In the genomic region with DNA sequence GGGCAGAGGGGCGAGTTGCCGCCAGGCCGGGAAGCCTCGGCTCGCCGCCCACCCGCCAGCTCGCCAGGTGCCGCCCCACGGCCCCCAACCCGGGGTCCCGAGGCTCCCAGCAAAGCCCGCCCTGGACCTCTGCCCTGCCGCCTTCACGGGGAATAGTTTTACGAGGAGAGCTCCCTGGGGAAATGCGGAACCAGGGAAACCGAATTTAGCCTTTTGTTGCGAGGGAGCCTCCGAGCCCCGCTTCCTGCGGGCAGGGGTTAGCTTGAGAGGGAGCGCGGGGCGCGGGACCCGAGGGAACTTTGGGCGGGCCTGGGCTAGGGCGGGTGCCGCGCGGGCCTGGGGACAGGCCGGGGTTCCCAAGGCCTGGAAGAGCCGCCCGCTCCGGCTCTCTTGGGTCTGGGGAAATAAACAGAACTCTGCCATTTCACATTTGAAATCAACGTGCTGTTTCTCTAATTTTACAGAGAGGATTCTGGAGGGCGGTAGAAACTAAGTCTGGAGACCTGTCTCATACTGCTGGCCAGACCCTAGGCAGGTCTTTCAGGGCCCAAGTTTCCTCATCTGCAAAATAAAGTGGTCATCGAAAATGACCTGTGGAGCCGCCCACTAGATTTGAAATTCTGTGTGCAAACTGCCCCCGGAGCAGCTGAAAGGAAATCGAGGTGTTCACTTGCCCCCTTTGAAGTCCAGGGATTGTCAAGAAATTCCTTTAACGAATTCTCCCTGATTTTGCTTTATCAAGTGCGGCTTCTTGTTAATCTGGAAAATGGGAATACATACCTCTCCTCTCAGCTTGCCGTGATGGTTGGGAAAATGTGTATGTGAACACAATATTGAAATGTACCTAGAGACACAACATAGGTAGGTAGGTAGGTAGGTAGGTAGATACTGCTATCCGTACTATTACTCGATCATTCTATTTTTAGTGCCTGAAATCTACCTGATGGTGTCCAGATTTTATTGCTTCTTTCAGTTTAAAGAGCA, we compare ENCODE assay signal across 8 cellular contexts. TPM values are rescaled to one million over a fixed set of nuclear protein-coding genes. Genes with fewer than 3 reads are reported as not detected.
DNase-seq lines count a peak whose midpoint lies in the region; ATAC-seq and TF ChIP-seq lines count a peak whose summit lies in the region.

No MANE protein-coding gene starts in this region.

- peak overlapping the region; percentile 100 for H3K4me3 Mint-ChIP-seq in MCF 10A (ENCODE audit: unreplicated experiment)

- H3K4me3 ChIP-seq in BE2C (ENCODE audit: low read depth, low read length) (peak overlapping the region; percentile 92), HUES6 (ENCODE audit: low read depth, low read length) (peak overlapping the region; percentile 94)

- H3K4me1 ChIP-seq in BE2C (peaks cover 4% of the 10 kb centered on the region; the same call in 1 of the 2 replicates), HUES6 (ENCODE audit: control insufficient read depth, insufficient read depth, low read length) (peaks cover 7% of the 10 kb centered on the region)

- H3K9me3 ChIP-seq in BE2C = no peaks in the 10 kb centered on the region
- H3K9me3 ChIP-seq in HUES6 (ENCODE audit: control insufficient read depth, insufficient read depth, low read depth, low read length) = no peaks in the 10 kb centered on the region

- peak overlapping the region; percentile 97 for H3K27ac ChIP-seq in HUES6 (ENCODE audit: low read depth, low read length)
- H3K27ac ChIP-seq in RWPE1 = peak overlapping the region; percentile 92

- no peaks in the 10 kb centered on the region for H3K27me3 ChIP-seq in BE2C
- no peaks in the 10 kb centered on the region for H3K27me3 ChIP-seq in HUES6 (ENCODE audit: control insufficient read depth, insufficient read depth, low read length)

- H3K36me3 ChIP-seq in BE2C (peaks cover 13% of the 10 kb centered on the region), HUES6 (ENCODE audit: control insufficient read depth, insufficient read depth, low read length) (peaks cover 30% of the 10 kb centered on the region)

- no peaks in the 10 kb centered on the region for H3K27me3 Mint-ChIP-seq in MCF 10A (ENCODE audit: insufficient read depth, unreplicated experiment)

- CTCF ChIA-PET in RWPE1 (lab: Yijun Ruan, JAX) = interaction anchor here (1.0 to 1.1 kb wide), 3 partner anchors 249 to 311 kb away, joined by 3 to 4 read pairs (median 4); no protein-coding TSS in a partner anchor
- CTCF ChIA-PET in MCF 10A (lab: Yijun Ruan, JAX) = interaction anchor here (0.6 to 10.9 kb wide), 11 partner anchors 13 to 716 kb away, joined by 3 to 450 read pairs (median 4); no protein-coding TSS in a partner anchor

- peaks cover 42% of the 10 kb centered on the region for H3K36me3 Mint-ChIP-seq in MCF 10A (ENCODE audit: insufficient read depth, unreplicated experiment)

- POLR2A ChIA-PET in RWPE1 (lab: Yijun Ruan, JAX; ENCODE audit: low non-redundant PET) (interaction anchor here (0.9 to 1.0 kb wide), 2 partner anchors 245 to 305 kb away, joined by 3 read pairs; no protein-coding TSS in a partner anchor), MCF 10A (lab: Yijun Ruan, JAX) (interaction anchor here (0.6 to 8.7 kb wide), 25 partner anchors 13 to 1359 kb away, joined by 3 to 151 read pairs (median 4); no protein-coding TSS in a partner anchor)

- ATAC-seq in GM19395 (IDR thresholded peaks at IDR 0.05; ENCODE audit: unreplicated experiment) = peak; percentile 18

- no peak for DNase-seq in BE2C
- peak; percentile 17 for DNase-seq in RWPE1 (ENCODE audit: low spot score)
- DNase-seq in MCF 10A (ENCODE audit: unreplicated experiment) = no peak
- peak; percentile 48 for DNase-seq in inferior parietal cortex (ENCODE audit: extremely low spot score)
- peak; percentile 21 for DNase-seq in stimulated activated CD4-positive, alpha-beta T cell treated with anti-CD3 and anti-CD28 coated beads, Interleukin-12 subunit alpha, Interleukin-12 subunit beta, amount 100 ng/mL, for 4 hours
- DNase-seq in cerebellar cortex (ENCODE audit: low spot score) = no peak

- peaks cover 27% of the 10 kb centered on the region for H3K4me1 Mint-ChIP-seq in MCF 10A (ENCODE audit: insufficient read depth, unreplicated experiment)

- no peaks in the 10 kb centered on the region for H3K9me3 Mint-ChIP-seq in MCF 10A (ENCODE audit: unreplicated experiment)

- TSS peak; percentile 27 for BruUV-seq in MCF 10A (replicated peaks; lab: Mats Ljungman, UMichigan)

- intact Hi-C loops in MCF 10A (cut with micrococcal nuclease) = loop anchor here (5.0 kb wide), 1 partner anchor 175 kb away; no protein-coding TSS in a partner anchor

- H3K27ac Mint-ChIP-seq in MCF 10A (ENCODE audit: low read depth, unreplicated experiment) = no peak overlapping the region

- no peak for TF ChIP-seq CTCF in BE2C (IDR thresholded peaks at IDR 0.05; ENCODE audit: low read depth, low read length)
- no peak for TF ChIP-seq CTCF in RWPE1 (conservative IDR thresholded peaks at IDR 0.05; ENCODE audit: low read depth)
- TF ChIP-seq CTCF in MCF 10A (IDR thresholded peaks at IDR 0.05; ENCODE audit: unreplicated experiment) = no peak

- H3K9ac ChIP-seq in HUES6 (ENCODE audit: low read length) = peak overlapping the region; percentile 91

RNA-seq across cellular contexts. Expression of a gene that starts 0.7 kb away (rescaled TPM):
- 233 TPM for polyA plus RNA-seq in BE2C (2012; ENCODE audit: insufficient read depth, insufficient read length, low read depth)
- total RNA-seq in MCF 10A (2022) = 240 and 437 TPM in 2 replicates

RNA-seq across cellular contexts. Expression of a gene that starts 8.1 kb away (rescaled TPM):
- not detected for polyA plus RNA-seq in BE2C (2012; ENCODE audit: insufficient read depth, insufficient read length, low read depth)
- total RNA-seq in MCF 10A (2022) = not detected in 2 replicates

RNA-seq across cellular contexts. Expression of a gene that starts 57.6 kb away (rescaled TPM):
- not detected for polyA plus RNA-seq in BE2C (2012; ENCODE audit: insufficient read depth, insufficient read length, low read depth)
- total RNA-seq in MCF 10A (2022) = not detected in 2 replicates

Comparison
In these comparisons a context has a peak if more than half of its experiments do, and no peak if none do; other contexts are left out.
1. DNase-seq: peak in RWPE1 (single experiment), inferior parietal cortex (single experiment) and stimulated activated CD4-positive, alpha-beta T cell treated with anti-CD3 and anti-CD28 coated beads, Interleukin-12 subunit alpha, Interleukin-12 subunit beta, amount 100 ng/mL, for 4 hours (single experiment); none in BE2C (single experiment), MCF 10A (single experiment) and cerebellar cortex (single experiment).